10 cellular contexts compared by ENCODE assay signal in the genomic region with DNA sequence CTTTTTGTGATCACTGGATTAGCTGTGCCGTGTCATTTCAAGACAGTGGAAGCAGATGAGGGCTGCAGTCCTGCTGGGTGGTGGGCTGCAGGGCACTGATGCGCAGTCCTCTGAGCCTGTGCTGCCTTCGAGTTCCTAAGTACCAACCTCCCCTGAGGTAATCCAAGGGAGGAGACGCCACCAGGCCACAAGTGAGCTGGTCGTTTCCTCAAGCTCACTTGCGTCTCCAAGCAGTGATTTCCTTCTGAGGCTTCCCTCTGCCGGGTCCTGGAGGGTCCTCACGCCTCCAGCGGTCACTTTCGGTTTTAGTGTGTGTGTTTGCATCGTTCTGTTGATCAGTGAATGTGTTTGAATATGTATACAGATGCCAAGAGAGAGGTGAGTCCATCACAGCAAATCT.
DNase-seq lines count a peak whose midpoint lies in the region; ATAC-seq and TF ChIP-seq lines count a peak whose summit lies in the region.
"Had no signal": no experiment of that assay in that cellular context is flagged by ENCODE, and none has a peak within 500 bp of the region (broad histone marks: within the 10 kb centered on the region; RNA-seq: fewer than 3 reads in every experiment).

No MANE protein-coding gene starts in this region.

- peaks cover 5% of the 10 kb centered on the region for H3K9me3 ChIP-seq in HUES64 (ENCODE audit: insufficient read depth, low read depth, low read length)

- H3K27me3 ChIP-seq in HUES64 (ENCODE audit: insufficient read depth, low read length) = no peaks in the 10 kb centered on the region

- H3K9ac ChIP-seq in HUES64 (ENCODE audit: low read depth, low read length) = peak overlapping the region; percentile 39; the same call in 1 of the 2 replicates

- peaks cover 78% of the 10 kb centered on the region for H3K4me1 ChIP-seq in HUES64 (ENCODE audit: insufficient read depth, low read length)

- DNase-seq in GM12865 (ENCODE audit: low read depth) (peak; percentile 74), iPS-NIHi7 (ENCODE audit: extremely low spot score) (peak; percentile 65), NCI-H524 treated with DMSO at 0.1 percent for 48 hours (lab: John Stamatoyannopoulos, UW) (no peak), GDM1 (lab: John Stamatoyannopoulos, UW) (no peak), GM19240 (ENCODE audit: insufficient read length, low spot score) (no peak), NCI-H2196 treated with DMSO at 0.1 percent for 48 hours (lab: John Stamatoyannopoulos, UW; ENCODE audit: unreplicated experiment) (no peak)
- DNase-seq: DND-41 had no signal

- WGBS in HUES64 = 16% methylated on average over 11 of the region's 11 CpGs

- H3K36me3 ChIP-seq in HUES64 (ENCODE audit: insufficient read depth, low read length) = no peaks in the 10 kb centered on the region

- peak; percentile 45 for ATAC-seq in GM21576 (IDR thresholded peaks at IDR 0.05; ENCODE audit: unreplicated experiment)

- TF ChIP-seq CTCF in GM12865 (IDR thresholded peaks at IDR 0.05; ENCODE audit: insufficient read depth, low read depth, low read length, missing control alignments) = no peak

- H3K27ac ChIP-seq in HUES64 (ENCODE audit: low read depth, low read length) = peak overlapping the region; percentile 74

- H3K4me3 ChIP-seq in GM12865 (ENCODE audit: low read depth, low read length) (peak overlapping the region; percentile 33), HUES64 (ENCODE audit: low read length) (peak overlapping the region; percentile 15; the same call in 1 of the 2 replicates)
- H3K4me3 ChIP-seq: lung had no signal

Comparison
In these comparisons a context has a peak if more than half of its experiments do, and no peak if none do; other contexts are left out.
1. DNase-seq: peak in GM12865 (single experiment) and iPS-NIHi7 (single experiment); none in NCI-H524 treated with DMSO at 0.1 percent for 48 hours (single experiment), GDM1 (single experiment), GM19240 (single experiment) and NCI-H2196 treated with DMSO at 0.1 percent for 48 hours (single experiment).